ENCODE assay signal across 8 cellular contexts in the genomic region with DNA sequence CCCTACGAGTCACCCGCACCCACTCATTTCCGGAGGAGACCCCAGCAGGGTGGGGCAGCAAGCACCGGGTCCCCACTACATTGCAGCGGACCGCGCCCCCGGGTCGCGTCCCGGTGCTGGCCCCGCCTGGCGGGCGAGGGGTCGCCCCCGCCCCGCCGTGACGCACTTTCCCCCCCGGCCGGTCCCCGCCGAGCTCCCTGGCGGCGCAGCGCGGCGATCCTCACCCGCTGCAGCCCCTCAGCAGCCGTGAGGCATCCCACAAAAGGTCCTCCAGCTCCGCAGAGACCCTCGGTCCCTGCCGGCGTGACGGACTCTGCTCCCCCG.
DNase-seq lines count a peak whose midpoint lies in the region; ATAC-seq and TF ChIP-seq lines count a peak whose summit lies in the region.

No MANE protein-coding gene starts in this region.

- H3K4me2 ChIP-seq in OCI-LY3 (ENCODE audit: low read length): peak overlapping the region; percentile 92

- DNase-seq in breast epithelium (ENCODE audit: low spot score in 2 of 2) (no peak), kidney glomerular epithelial cell (lab: John Stamatoyannopoulos, UW) (peak; percentile 32), cortex of kidney (lab: John Stamatoyannopoulos, UW) (no peak), NOMO-1 (lab: John Stamatoyannopoulos, UW; ENCODE audit: unreplicated experiment in 2 of 2) (no peak)

- intact Hi-C loops in breast epithelium (cut with DNase I; ENCODE audit: low total_unique reads): no loop called here

- H3K36me3 ChIP-seq in HEK293 (ENCODE audit: control insufficient read depth in 2 of 2, insufficient read depth in 1 of 2, low read length in 2 of 2): no peaks in the 10 kb centered on the region
- H3K36me3 ChIP-seq in OCI-LY3 (replicated peaks; ENCODE audit: low read depth, low read length): no peaks in the 10 kb centered on the region
- H3K36me3 ChIP-seq in breast epithelium: no peaks in the 10 kb centered on the region

- TF ChIP-seq CTCF in HEK293 (tag by site-specific recombination; IDR thresholded peaks at IDR 0.05) (no peak), OCI-LY3 (IDR thresholded peaks at IDR 0.05; ENCODE audit: low read depth, low read length) (no peak), breast epithelium (IDR thresholded peaks at IDR 0.05) (no peak)

- POLR2A ChIA-PET in HEK293 (lab: Yijun Ruan, JAX): interaction anchor here (0.6 to 1.4 kb wide), 9 partner anchors 13 to 1091 kb away, joined by 3 to 10 read pairs (median 4); partner anchors contain the start of gene PRICKLE1

- H3K27ac ChIP-seq in HEK293 (ENCODE audit: extremely low read depth, low read depth, low read length) (peak overlapping the region; percentile 85), OCI-LY3 (ENCODE audit: low read length) (no peak overlapping the region), breast epithelium (peak overlapping the region; percentile 67 to 88)

- H3K9ac ChIP-seq in OCI-LY3 (ENCODE audit: low read length): peak overlapping the region; percentile 64

- H3K9me3 Mint-ChIP-seq in stimulated activated memory B cell treated with anti-CD40 and anti-IgM and Interleukin-4, amounts not matched to agents 10 μg/mL and 1 μg/mL and 100 μg/mL, for 72 hours: no peaks in the 10 kb centered on the region

- H3K4me3 Mint-ChIP-seq in stimulated activated memory B cell treated with anti-CD40 and anti-IgM and Interleukin-4, amounts not matched to agents 10 μg/mL and 1 μg/mL and 100 μg/mL, for 72 hours: peak overlapping the region; percentile 96

- peak overlapping the region; percentile 92 for H3K27ac Mint-ChIP-seq in stimulated activated memory B cell treated with anti-CD40 and anti-IgM and Interleukin-4, amounts not matched to agents 10 μg/mL and 1 μg/mL and 100 μg/mL, for 72 hours

- no peaks in the 10 kb centered on the region for H4K20me1 ChIP-seq in OCI-LY3 (ENCODE audit: insufficient read depth, low read length)

- H2AFZ ChIP-seq in OCI-LY3 (ENCODE audit: low read depth, low read length): peak overlapping the region; percentile 71; the same call in 1 of the 2 replicates

- H3K4me3 ChIP-seq in HEK293 (ENCODE audit: low read depth, low read length) (peak overlapping the region; percentile 85), OCI-LY3 (ENCODE audit: low read length) (peak overlapping the region; percentile 84), breast epithelium (peak overlapping the region; percentile 72 to 91 (median 81))

- H3K79me2 ChIP-seq in OCI-LY3 (ENCODE audit: low read length): no peaks in the 10 kb centered on the region

- peak; percentile 21 for ATAC-seq in GM18499 (IDR thresholded peaks at IDR 0.05; ENCODE audit: insufficient read depth, unreplicated experiment)
- peak; percentile 63 for ATAC-seq in stimulated activated memory B cell treated with anti-CD40 and anti-IgM and Interleukin-4, amounts not matched to agents 10 μg/mL and 1 μg/mL and 100 μg/mL, for 72 hours

- TF ChIP-seq POLR2A in breast epithelium (IDR thresholded peaks at IDR 0.05): no peak

- peaks cover 43% of the 10 kb centered on the region for H3K4me1 Mint-ChIP-seq in stimulated activated memory B cell treated with anti-CD40 and anti-IgM and Interleukin-4, amounts not matched to agents 10 μg/mL and 1 μg/mL and 100 μg/mL, for 72 hours

- CTCF ChIA-PET in HEK293 (lab: Yijun Ruan, JAX): interaction anchor here (0.5 to 4.6 kb wide), 21 partner anchors 9 to 855 kb away, joined by 3 to 26 read pairs (median 3); no protein-coding TSS in a partner anchor

- H3K27me3 ChIP-seq in OCI-LY3 (ENCODE audit: low read depth, low read length) (peaks cover 43% of the 10 kb centered on the region), breast epithelium (no peaks in the 10 kb centered on the region)

- no peaks in the 10 kb centered on the region for H3K27me3 Mint-ChIP-seq in stimulated activated memory B cell treated with anti-CD40 and anti-IgM and Interleukin-4, amounts not matched to agents 10 μg/mL and 1 μg/mL and 100 μg/mL, for 72 hours

- H3K9me3 ChIP-seq in HEK293 (ENCODE audit: control insufficient read depth, insufficient read depth, low read depth, low read length): no peaks in the 10 kb centered on the region
- H3K9me3 ChIP-seq in OCI-LY3 (ENCODE audit: insufficient read depth, low read length): no peaks in the 10 kb centered on the region
- H3K9me3 ChIP-seq in breast epithelium: no peaks in the 10 kb centered on the region

- no peaks in the 10 kb centered on the region for H3K36me3 Mint-ChIP-seq in stimulated activated memory B cell treated with anti-CD40 and anti-IgM and Interleukin-4, amounts not matched to agents 10 μg/mL and 1 μg/mL and 100 μg/mL, for 72 hours

- H3K4me1 ChIP-seq in HEK293 (ENCODE audit: control insufficient read depth, insufficient read depth, low read length) (peaks cover 11% of the 10 kb centered on the region), OCI-LY3 (ENCODE audit: low read length) (peaks cover 17% of the 10 kb centered on the region), breast epithelium (no peaks in the 10 kb centered on the region)

TF ChIP-seq in HEK293, 187 proteins besides CTCF, POLR2A, EP300 and RAD21 (continues in another document):
- TF ChIP-seq ZNF792 (tag by site-specific recombination; IDR thresholded peaks at IDR 0.05) (no peak), ZNF398 (tag by site-specific recombination; IDR thresholded peaks at IDR 0.05) (peak; percentile 37; the same call in 1 of the 2 replicates), ZNF843 (tag by site-specific recombination; IDR thresholded peaks at IDR 0.05) (no peak), ZNF335 (tag by site-specific recombination; conservative IDR thresholded peaks at IDR 0.05) (no peak), GLIS1 (tag by site-specific recombination; IDR thresholded peaks at IDR 0.05) (peak; percentile 72), IKZF3 (tag by site-specific recombination; IDR thresholded peaks at IDR 0.05) (0 out of 2 replicates have a peak, but pooled peaks have one; percentile 8), GLIS2 (tag by site-specific recombination; IDR thresholded peaks at IDR 0.05) (peak; percentile 67; the same call in 1 of the 2 replicates), YY2 (tag by site-specific recombination; IDR thresholded peaks at IDR 0.05) (no peak), INSM2 (tag by site-specific recombination; IDR thresholded peaks at IDR 0.05) (no peak), ZNF473 (tag by site-specific recombination; IDR thresholded peaks at IDR 0.05) (no peak), KLF16 (tag by site-specific recombination; IDR thresholded peaks at IDR 0.05) (no peak)
- TF ChIP-seq, protein P1, sequence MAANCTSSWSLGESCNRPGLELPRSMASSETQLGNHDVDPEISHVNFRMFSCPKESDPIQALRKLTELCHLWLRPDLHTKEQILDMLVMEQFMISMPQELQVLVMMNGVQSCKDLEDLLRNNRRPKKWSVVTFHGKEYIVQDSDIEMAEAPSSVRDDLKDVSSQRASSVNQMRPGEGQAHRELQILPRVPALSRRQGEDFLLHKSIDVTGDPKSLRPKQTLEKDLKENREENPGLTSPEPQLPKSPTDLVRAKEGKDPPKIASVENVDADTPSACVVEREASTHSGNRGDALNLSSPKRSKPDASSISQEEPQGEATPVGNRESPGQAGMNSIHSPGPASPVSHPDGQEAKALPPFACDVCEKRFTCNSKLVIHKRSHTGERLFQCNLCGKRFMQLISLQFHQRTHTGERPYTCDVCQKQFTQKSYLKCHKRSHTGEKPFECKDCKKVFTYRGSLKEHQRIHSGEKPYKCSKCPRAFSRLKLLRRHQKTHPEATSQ (tag by site-specific recombination; IDR thresholded peaks at IDR 0.05): no peak
- TF ChIP-seq, protein P2, sequence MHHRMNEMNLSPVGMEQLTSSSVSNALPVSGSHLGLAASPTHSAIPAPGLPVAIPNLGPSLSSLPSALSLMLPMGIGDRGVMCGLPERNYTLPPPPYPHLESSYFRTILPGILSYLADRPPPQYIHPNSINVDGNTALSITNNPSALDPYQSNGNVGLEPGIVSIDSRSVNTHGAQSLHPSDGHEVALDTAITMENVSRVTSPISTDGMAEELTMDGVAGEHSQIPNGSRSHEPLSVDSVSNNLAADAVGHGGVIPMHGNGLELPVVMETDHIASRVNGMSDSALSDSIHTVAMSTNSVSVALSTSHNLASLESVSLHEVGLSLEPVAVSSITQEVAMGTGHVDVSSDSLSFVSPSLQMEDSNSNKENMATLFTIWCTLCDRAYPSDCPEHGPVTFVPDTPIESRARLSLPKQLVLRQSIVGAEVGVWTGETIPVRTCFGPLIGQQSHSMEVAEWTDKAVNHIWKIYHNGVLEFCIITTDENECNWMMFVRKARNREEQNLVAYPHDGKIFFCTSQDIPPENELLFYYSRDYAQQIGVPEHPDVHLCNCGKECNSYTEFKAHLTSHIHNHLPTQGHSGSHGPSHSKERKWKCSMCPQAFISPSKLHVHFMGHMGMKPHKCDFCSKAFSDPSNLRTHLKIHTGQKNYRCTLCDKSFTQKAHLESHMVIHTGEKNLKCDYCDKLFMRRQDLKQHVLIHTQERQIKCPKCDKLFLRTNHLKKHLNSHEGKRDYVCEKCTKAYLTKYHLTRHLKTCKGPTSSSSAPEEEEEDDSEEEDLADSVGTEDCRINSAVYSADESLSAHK (tag by site-specific recombination; IDR thresholded peaks at IDR 0.05): no peak
